21 cellular contexts compared by ENCODE assay signal in genomic region chr2:240961878-240962277, GRCh38. TPM values are rescaled to one million over a fixed set of nuclear protein-coding genes. Genes with fewer than 3 reads are reported as not detected.
DNase-seq lines count a peak whose midpoint lies in the region; ATAC-seq, FAIRE-seq and TF ChIP-seq lines count a peak whose summit lies in the region.
"Had no signal": no experiment of that assay in that cellular context is flagged by ENCODE, and none has a peak within 500 bp of the region (broad histone marks: within the 10 kb centered on the region; RNA-seq: fewer than 3 reads in every experiment).

No MANE protein-coding gene starts in this region.

- DNase-seq in Right ventricle myocardium superior (peak; percentile 26), left cardiac atrium (no peak), GM12878 (ENCODE audit: low read depth, low spot score) (no peak), neural progenitor cell (ENCODE audit: low spot score) (no peak), type B pancreatic cell (ENCODE audit: extremely low spot score, unreplicated experiment) (peak; percentile 44), HPDE6-E6E7 (ENCODE audit: extremely low spot score) (no peak), SW 1271 (lab: John Stamatoyannopoulos, UW) (no peak)
- no peak for DNase-seq in activated CD8-positive, alpha-beta memory T cell treated with anti-CD3 and anti-CD28 coated beads, Interleukin-2, amount 50 U/mL, for 48 hours
- DNase-seq: activated CD4-positive, alpha-beta T cell treated with anti-CD3 and anti-CD28 coated beads, Interleukin-2, amount 50 U/mL, for 1 hour; activated naive CD8-positive, alpha-beta T cell treated with anti-CD3 and anti-CD28 coated beads for 36 hours; activated T-cell treated with anti-CD3 and anti-CD28 coated beads, Interleukin-2, amount 50 U/mL, for 1 hour; brain microvascular endothelial cell; dermis blood vessel endothelial cell; GF-D8; NCI-H1417 treated with DMSO at 0.1 percent for 48 hours; stimulated activated CD4-positive, alpha-beta T cell treated with anti-CD3 and anti-CD28 coated beads, Interleukin-12 subunit alpha, Interleukin-12 subunit beta, amount 100 ng/mL, for 4 hours had no signal

- no peak for FAIRE-seq in GM12878 (lab: Jason Lieb, UNC)
- FAIRE-seq: GM12892 had no signal

- SMC1A ChIA-PET in GM12878 (lab: Charles Lee; ENCODE audit: uncharacterized antibody, unreplicated experiment), result no interaction called here

- H3K4me3 ChIP-seq in GM12878, result no peak overlapping the region
- H3K4me3 ChIP-seq in neural progenitor cell, result no peak overlapping the region
- H3K4me3 ChIP-seq: prostate gland had no signal

- H2AFZ ChIP-seq in GM12878 (ENCODE audit: control insufficient read depth, low read depth, low read length) (no peak overlapping the region), neural progenitor cell (replicated peaks) (no peak overlapping the region)

- RAD21 ChIA-PET in GM12878 (lab: Charles Lee; ENCODE audit: unreplicated experiment), result no interaction called here

- TF ChIP-seq CTCF in GM12878 (IDR thresholded peaks at IDR 0.05 in 2 of 3, conservative IDR thresholded peaks at IDR 0.05 in 1 of 3; ENCODE audit: control insufficient read depth in 2 of 3, extremely low read depth in 1 of 3, insufficient read depth in 1 of 3, low read depth in 3 of 3, low read length in 3 of 3), result no peak
- no peak for TF ChIP-seq CTCF in neural progenitor cell (IDR thresholded peaks at IDR 0.05)
- no peak for TF ChIP-seq CTCF in type B pancreatic cell (conservative IDR thresholded peaks at IDR 0.05)

- no peak for ATAC-seq in Right ventricle myocardium superior (ENCODE audit: poor library complexity)
- ATAC-seq in left cardiac atrium, result no peak
- ATAC-seq in GM12878, result no peak

- H4K20me1 ChIP-seq in GM12878 (ENCODE audit: control insufficient read depth, insufficient read depth) (no peaks in the 10 kb centered on the region), neural progenitor cell (ENCODE audit: low read depth) (no peaks in the 10 kb centered on the region)

- H3K36me3 Mint-ChIP-seq in neural progenitor cell (no peaks in the 10 kb centered on the region), type B pancreatic cell (no peaks in the 10 kb centered on the region)
- H3K36me3 Mint-ChIP-seq: activated naive CD8-positive, alpha-beta T cell treated with anti-CD3 and anti-CD28 coated beads for 36 hours; CD14-positive monocyte had no signal

- no TSS peak for BruUV-seq in GM12878 (replicated peaks; lab: Mats Ljungman, UMichigan)

- CTCF ChIA-PET in GM12878 (lab: Yijun Ruan, JAX), result no interaction called here

- no peaks in the 10 kb centered on the region for H3K9me3 ChIP-seq in GM12878 (replicated peaks; ENCODE audit: control insufficient read depth, insufficient read depth, low read length)
- no peaks in the 10 kb centered on the region for H3K9me3 ChIP-seq in neural progenitor cell (ENCODE audit: low read depth)
- H3K9me3 ChIP-seq: prostate gland, thoracic aorta had no signal

- H3K4me3 Mint-ChIP-seq in neural progenitor cell (no peak overlapping the region), type B pancreatic cell (no peak overlapping the region)
- H3K4me3 Mint-ChIP-seq: activated naive CD8-positive, alpha-beta T cell treated with anti-CD3 and anti-CD28 coated beads for 36 hours; CD14-positive monocyte had no signal

- POLR2A ChIA-PET in GM12878 (lab: Charles Lee), result no interaction called here

- H3K9me3 Mint-ChIP-seq in neural progenitor cell (no peaks in the 10 kb centered on the region), type B pancreatic cell (no peaks in the 10 kb centered on the region)
- H3K9me3 Mint-ChIP-seq: activated naive CD8-positive, alpha-beta T cell treated with anti-CD3 and anti-CD28 coated beads for 36 hours; CD14-positive monocyte had no signal

- H3K27me3 Mint-ChIP-seq in neural progenitor cell (ENCODE audit: insufficient read depth, low read depth) (peaks cover 2% of the 10 kb centered on the region), type B pancreatic cell (no peaks in the 10 kb centered on the region)
- H3K27me3 Mint-ChIP-seq: activated naive CD8-positive, alpha-beta T cell treated with anti-CD3 and anti-CD28 coated beads for 36 hours had no signal

- H3F3A ChIP-seq in neural progenitor cell (ENCODE audit: low read depth), result peaks cover 5% of the 10 kb centered on the region

- H3K36me3 ChIP-seq in GM12878 (ENCODE audit: control insufficient read depth in 2 of 2, insufficient read depth in 2 of 2, low read length in 1 of 2) (no peaks in the 10 kb centered on the region), neural progenitor cell (no peaks in the 10 kb centered on the region)
- H3K36me3 ChIP-seq: brain microvascular endothelial cell, prostate gland, thoracic aorta had no signal

- H3K27ac Mint-ChIP-seq in neural progenitor cell, result no peak overlapping the region
- no peak overlapping the region for H3K27ac Mint-ChIP-seq in type B pancreatic cell
- H3K27ac Mint-ChIP-seq: activated naive CD8-positive, alpha-beta T cell treated with anti-CD3 and anti-CD28 coated beads for 36 hours had no signal

- no peak overlapping the region for H3K4me2 ChIP-seq in GM12878 (ENCODE audit: control insufficient read depth, insufficient read depth)
- peak overlapping the region; percentile 31 for H3K4me2 ChIP-seq in neural progenitor cell

- no peak overlapping the region for H3K9ac ChIP-seq in GM12878 (ENCODE audit: control insufficient read depth, insufficient read depth, low read length)
- H3K9ac ChIP-seq in neural progenitor cell, result no peak overlapping the region

- no peak for TF ChIP-seq EP300 in GM12878 (IDR thresholded peaks at IDR 0.05; ENCODE audit: borderline replicate concordance in 1 of 2, control insufficient read depth in 1 of 2, low read depth in 2 of 2, low read length in 2 of 2)

- in situ Hi-C loops in GM12878 (cut with MboI), result no loop called here

- no peak for TF ChIP-seq POLR2A in GM12878 (IDR thresholded peaks at IDR 0.05; ENCODE audit: low read depth, low read length)

- WGBS in GM12878 (ENCODE audit: insufficient coverage, insufficient replicate concordance, low lambda C conversion rate, missing lambda C conversion rate), result 69% methylated on average over 7 of the region's 12 CpGs

- H3K27me3 ChIP-seq in GM12878 (replicated peaks in 1 of 2; ENCODE audit: control insufficient read depth in 2 of 2, insufficient read depth in 2 of 2, low read length in 1 of 2) (peaks cover 0 to 1% of the 10 kb centered on the region in 2 experiments; a peak in 2 of 4 replicates), neural progenitor cell (no peaks in the 10 kb centered on the region)

- no peaks in the 10 kb centered on the region for H3K79me2 ChIP-seq in GM12878 (ENCODE audit: control insufficient read depth, insufficient read depth, low read length)
- no peaks in the 10 kb centered on the region for H3K79me2 ChIP-seq in neural progenitor cell (ENCODE audit: low read depth)

- H3K4me1 Mint-ChIP-seq in neural progenitor cell (peaks cover 13% of the 10 kb centered on the region), type B pancreatic cell (ENCODE audit: unreplicated experiment) (no peaks in the 10 kb centered on the region)
- H3K4me1 Mint-ChIP-seq: activated naive CD8-positive, alpha-beta T cell treated with anti-CD3 and anti-CD28 coated beads for 36 hours had no signal

- H3K27ac ChIP-seq in GM12878 (ENCODE audit: control insufficient read depth, insufficient read depth) (no peak overlapping the region), neural progenitor cell (no peak overlapping the region)
- H3K27ac ChIP-seq: brain microvascular endothelial cell, prostate gland, thoracic aorta had no signal

- intact Hi-C loops in Right ventricle myocardium superior (cut with DNase I), result no loop called here
- intact Hi-C loops in left cardiac atrium (cut with DNase I), result no loop called here
- intact Hi-C loops in GM12878 (cut with micrococcal nuclease; ENCODE audit: unreplicated experiment), result no loop called here

- H3K4me1 ChIP-seq in GM12878 (ENCODE audit: control insufficient read depth, insufficient read depth, low read length) (no peaks in the 10 kb centered on the region), neural progenitor cell (peaks cover 11% of the 10 kb centered on the region)

- no peak for TF ChIP-seq RAD21 in GM12878 (IDR thresholded peaks at IDR 0.05; ENCODE audit: insufficient read depth, low read depth, low read length)

RNA-seq across cellular contexts. Expression of gene SNED1, which starts 36.5 kb away (rescaled TPM):
- total RNA-seq in Right ventricle myocardium superior (8.0 TPM), left cardiac atrium (10 to 100 TPM; 12.2 to 31.9 TPM), GM12878 (2014; rRNA removed) (4.4 and 7.6 TPM in 2 replicates), GM12878 (2014; rRNA removed; fragmentation: Illumina TruSeq; extraction: Trizol) (3.4 TPM in 2 replicates), GM12878 (2021) (5.5 and 7.3 TPM in 2 replicates), neural progenitor cell (ENCODE audit: low replicate concordance) (0.11 and 0.31 TPM in 2 replicates), type B pancreatic cell (ENCODE audit: low replicate concordance) (9.7 and 140 TPM in 2 replicates)
- total RNA-seq in GM12878 (2013; cell fraction: nucleolus; rRNA removed), result 70.4 and 84.1 TPM in 2 replicates
- 0.97 TPM for polyA plus RNA-seq in GM12878 (2011; ENCODE audit: low read depth)
- polyA plus RNA-seq in GM12878 (2011; rRNA removed) (3.6 and 4.4 TPM in 2 replicates), GM12878 (2014; fragmentation: Illumina TruSeq; extraction: Trizol) (0.17 and 1.3 TPM in 2 replicates), GM12878 (2014; fragmentation: Nextera tagmentation; extraction: Ambion mirVana) (under 1 TPM; 0.05 to 0.18 TPM), GM12878 (2014; rRNA removed) (6.5 and 8.4 TPM in 2 replicates), GM12878 (2016; fragmentation: Nextera tagmentation; extraction: Ambion mirVana) (1 to 10 TPM; 1.7 to 2.5 TPM)
- polyA plus RNA-seq in GM12878 (2011; cell fraction: cytosol; rRNA removed), result 4.7 and 6.9 TPM in 2 replicates
- polyA plus RNA-seq in GM12878 (2011; cell fraction: nucleus; rRNA removed), result 24.3 and 25.9 TPM in 2 replicates
- polyA plus RNA-seq in GM12878 (2012), result 1.3 and 1.4 TPM in 2 replicates
- polyA minus RNA-seq in GM12878 (2011; rRNA and poly(A)+ RNA removed), result 4.2 and 15.9 TPM in 2 replicates
- 1.1 and 3.3 TPM in 2 replicates for polyA minus RNA-seq in GM12878 (2011; cell fraction: cytosol; rRNA and poly(A)+ RNA removed)
- 14.7 and 21.0 TPM in 2 replicates for polyA minus RNA-seq in GM12878 (2011; cell fraction: nucleus; rRNA and poly(A)+ RNA removed)

RNA-seq across cellular contexts. Expression of gene CROCC2, which starts 55.7 kb away (rescaled TPM):
- total RNA-seq in Right ventricle myocardium superior, result not detected
- total RNA-seq in left cardiac atrium, result not detected
- not detected in 2 replicates for total RNA-seq in GM12878 (2013; cell fraction: nucleolus; rRNA removed)
- total RNA-seq in GM12878 (2014; rRNA removed), result not detected in 2 replicates
- total RNA-seq in GM12878 (2014; rRNA removed; fragmentation: Illumina TruSeq; extraction: Trizol), result not detected in 2 replicates
- total RNA-seq in GM12878 (2021), result not detected in 2 replicates
- polyA plus RNA-seq in GM12878 (2011; ENCODE audit: low read depth), result not detected
- polyA plus RNA-seq in GM12878 (2011; rRNA removed), result not detected in 2 replicates
- not detected in 2 replicates for polyA plus RNA-seq in GM12878 (2011; cell fraction: cytosol; rRNA removed)
- polyA plus RNA-seq in GM12878 (2011; cell fraction: nucleus; rRNA removed), result not detected in 2 replicates
- polyA plus RNA-seq in GM12878 (2012), result not detected in 2 replicates
- not detected in 2 replicates for polyA plus RNA-seq in GM12878 (2014; fragmentation: Illumina TruSeq; extraction: Trizol)
- not detected for polyA plus RNA-seq in GM12878 (2014; fragmentation: Nextera tagmentation; extraction: Ambion mirVana)
- not detected in 2 replicates for polyA plus RNA-seq in GM12878 (2014; rRNA removed)
- not detected for polyA plus RNA-seq in GM12878 (2016; fragmentation: Nextera tagmentation; extraction: Ambion mirVana)
- not detected in 2 replicates for polyA minus RNA-seq in GM12878 (2011; rRNA and poly(A)+ RNA removed)
- polyA minus RNA-seq in GM12878 (2011; cell fraction: cytosol; rRNA and poly(A)+ RNA removed), result not detected in 2 replicates
- polyA minus RNA-seq in GM12878 (2011; cell fraction: nucleus; rRNA and poly(A)+ RNA removed), result not detected in 2 replicates
- not detected in 2 replicates for total RNA-seq in neural progenitor cell (ENCODE audit: low replicate concordance)
- 0.68 and 0.98 TPM in 2 replicates for total RNA-seq in type B pancreatic cell (ENCODE audit: low replicate concordance)
- total RNA-seq: activated naive CD8-positive, alpha-beta T cell treated with anti-CD3 and anti-CD28 coated beads for 36 hours; dermis blood vessel endothelial cell; epithelial cell of proximal tubule; thoracic aorta had no signal
- polyA plus RNA-seq: CD14-positive monocyte had no signal

Comparison
In these comparisons a context has a peak if more than half of its experiments do, and no peak if none do; other contexts are left out.
1. DNase-seq: peak in Right ventricle myocardium superior (single experiment) and type B pancreatic cell (single experiment); none in left cardiac atrium (single experiment), GM12878 (single experiment), neural progenitor cell (single experiment), activated CD8-positive, alpha-beta memory T cell treated with anti-CD3 and anti-CD28 coated beads, Interleukin-2, amount 50 U/mL, for 48 hours (single experiment), HPDE6-E6E7 (single experiment) and SW 1271 (0 of 2).